ENCODE assay signal across 8 cellular contexts in the genomic region with DNA sequence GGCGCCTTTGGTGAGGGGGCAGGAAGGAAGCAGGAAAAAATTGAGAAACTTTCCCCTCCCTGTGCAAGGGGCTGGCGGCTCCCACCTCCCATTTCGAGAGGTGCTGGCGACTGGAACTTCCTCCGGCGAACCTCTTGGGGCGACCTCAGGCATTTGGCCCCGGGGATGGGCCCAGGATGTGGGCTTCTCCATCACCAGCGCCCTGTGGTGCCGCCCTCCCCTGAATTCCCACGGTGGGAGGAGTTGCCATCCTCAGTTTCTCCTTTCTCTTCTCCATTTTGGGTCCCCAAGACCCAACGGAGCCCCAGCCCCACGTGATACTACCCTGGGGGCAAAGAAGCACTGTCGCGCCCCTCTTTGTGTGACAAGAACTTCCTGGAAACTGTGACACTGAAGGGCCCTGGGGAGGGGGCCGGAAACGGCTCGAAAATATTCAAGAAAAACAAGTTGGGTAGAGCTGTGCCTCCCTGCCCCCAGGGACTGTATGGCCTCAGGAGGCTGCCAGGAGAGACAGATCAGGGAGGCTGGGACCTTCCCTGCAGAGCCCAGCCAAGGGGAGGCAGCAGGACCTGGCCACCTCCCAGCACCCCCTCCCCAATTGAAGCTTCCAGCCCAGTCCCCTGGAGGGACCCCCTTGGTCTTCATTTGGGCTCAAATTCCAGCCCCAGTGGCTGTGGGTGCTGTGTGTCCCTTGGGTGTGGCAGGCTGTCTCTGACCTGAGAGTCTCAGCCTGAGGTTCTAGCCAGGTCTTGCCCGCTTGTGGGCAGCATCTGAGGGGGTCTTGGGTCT. TPM values are rescaled to one million over a fixed set of nuclear protein-coding genes. Genes with fewer than 3 reads are reported as not detected.
A peak's percentile ranks its signal among the peaks of the same experiment; 100 is the strongest.
DNase-seq lines count a peak whose midpoint lies in the region; ATAC-seq and TF ChIP-seq lines count a peak whose summit lies in the region.

No MANE protein-coding gene starts in this region.

- H3K36me3 ChIP-seq in naive thymus-derived CD4-positive, alpha-beta T cell (ENCODE audit: control insufficient read depth in 2 of 3, insufficient read depth in 3 of 3, low read length in 3 of 3) = peaks cover 0 to 9% (median 0%) of the 10 kb centered on the region in 3 experiments

- TF ChIP-seq POLR2A in GM10847 (IDR thresholded peaks at IDR 0.05; ENCODE audit: extremely low read depth, insufficient read length) = peak; percentile 14

- ATAC-seq in effector memory CD8-positive, alpha-beta T cell (replicated peaks) = peak; percentile 63
- peak; percentile 72 for ATAC-seq in naive thymus-derived CD4-positive, alpha-beta T cell
- peak; percentile 84 for ATAC-seq in stimulated activated naive CD8-positive, alpha-beta T cell treated with anti-CD3 and anti-CD28 coated beads, Interleukin-15, amount 100 ng/mL, for 72 hours
- no peak for ATAC-seq in omental fat pad (ENCODE audit: low FRiP score)
- no peak for ATAC-seq in GM21360 (IDR thresholded peaks at IDR 0.05; ENCODE audit: unreplicated experiment)

- no peaks in the 10 kb centered on the region for H3K9me3 Mint-ChIP-seq in effector memory CD8-positive, alpha-beta T cell
- peaks cover 0 to 2% (median 0%) of the 10 kb centered on the region in 11 donors for H3K9me3 Mint-ChIP-seq in naive thymus-derived CD4-positive, alpha-beta T cell
- no peaks in the 10 kb centered on the region for H3K9me3 Mint-ChIP-seq in stimulated activated naive CD8-positive, alpha-beta T cell treated with anti-CD3 and anti-CD28 coated beads, Interleukin-15, amount 100 ng/mL, for 72 hours

- DNase-seq in HuH-7.5 (ENCODE audit: low spot score) = peak; percentile 19
- DNase-seq in activated CD4-positive, alpha-beta T cell treated with anti-CD3 and anti-CD28 coated beads, Interleukin-2, amount 50 U/mL, for 48 hours = peak; percentile 67 to 77
- peak; percentile 56 to 74 (median 64) for DNase-seq in effector memory CD8-positive, alpha-beta T cell
- DNase-seq in naive thymus-derived CD4-positive, alpha-beta T cell = peak; percentile 54 to 94 (median 89)
- peak; percentile 83 to 89 for DNase-seq in stimulated activated naive CD8-positive, alpha-beta T cell treated with anti-CD3 and anti-CD28 coated beads, Interleukin-15, amount 100 ng/mL, for 72 hours
- no peak for DNase-seq in omental fat pad (ENCODE audit: low spot score)

- peaks cover 26% of the 10 kb centered on the region for H3K36me3 Mint-ChIP-seq in effector memory CD8-positive, alpha-beta T cell (ENCODE audit: insufficient read depth)
- H3K36me3 Mint-ChIP-seq in naive thymus-derived CD4-positive, alpha-beta T cell = peaks cover 0 to 9% (median 6%) of the 10 kb centered on the region in 5 donors

- H3K4me3 Mint-ChIP-seq in effector memory CD8-positive, alpha-beta T cell = peak overlapping the region; percentile 87 to 98
- peak overlapping the region; percentile 97 to 100 (median 99) for H3K4me3 Mint-ChIP-seq in naive thymus-derived CD4-positive, alpha-beta T cell
- H3K4me3 Mint-ChIP-seq in stimulated activated naive CD8-positive, alpha-beta T cell treated with anti-CD3 and anti-CD28 coated beads, Interleukin-15, amount 100 ng/mL, for 72 hours = peak overlapping the region; percentile 89 to 91

- no peak for TF ChIP-seq CTCF in omental fat pad (IDR thresholded peaks at IDR 0.05)

- peaks cover 22 to 23% of the 10 kb centered on the region in 2 donors for H3K4me1 Mint-ChIP-seq in effector memory CD8-positive, alpha-beta T cell (ENCODE audit: low read depth in 2 of 2)
- H3K4me1 Mint-ChIP-seq in naive thymus-derived CD4-positive, alpha-beta T cell = peaks cover 18 to 40% (median 34%) of the 10 kb centered on the region in 7 donors
- peaks cover 26% of the 10 kb centered on the region for H3K4me1 Mint-ChIP-seq in stimulated activated naive CD8-positive, alpha-beta T cell treated with anti-CD3 and anti-CD28 coated beads, Interleukin-15, amount 100 ng/mL, for 72 hours

- peak overlapping the region; percentile 100 for H3K27ac ChIP-seq in naive thymus-derived CD4-positive, alpha-beta T cell (ENCODE audit: low read depth, low read length)

- H3K4me1 ChIP-seq in naive thymus-derived CD4-positive, alpha-beta T cell (ENCODE audit: control insufficient read depth in 2 of 2, insufficient read depth in 2 of 2, low read length in 2 of 2) = peaks cover 15 to 20% of the 10 kb centered on the region in 2 donors

- H3K27me3 Mint-ChIP-seq in effector memory CD8-positive, alpha-beta T cell = no peaks in the 10 kb centered on the region
- peaks cover 0 to 12% (median 0%) of the 10 kb centered on the region in 5 donors for H3K27me3 Mint-ChIP-seq in naive thymus-derived CD4-positive, alpha-beta T cell
- H3K27me3 Mint-ChIP-seq in stimulated activated naive CD8-positive, alpha-beta T cell treated with anti-CD3 and anti-CD28 coated beads, Interleukin-15, amount 100 ng/mL, for 72 hours = no peaks in the 10 kb centered on the region

- no peaks in the 10 kb centered on the region for H3K27me3 ChIP-seq in naive thymus-derived CD4-positive, alpha-beta T cell (ENCODE audit: control insufficient read depth in 2 of 2, insufficient read depth in 2 of 2, low read length in 2 of 2)

- CTCF ChIA-PET in naive thymus-derived CD4-positive, alpha-beta T cell (lab: Charles Lee) = interaction anchor here (0.6 to 5.3 kb wide), 6 partner anchors 22 to 178 kb away, joined by 3 to 27 read pairs (median 3); no protein-coding TSS in a partner anchor

- H3K4me3 ChIP-seq in naive thymus-derived CD4-positive, alpha-beta T cell (ENCODE audit: low read length) = peak overlapping the region; percentile 92

- H3K9me3 ChIP-seq in naive thymus-derived CD4-positive, alpha-beta T cell (ENCODE audit: control insufficient read depth in 2 of 3, low read length in 3 of 3) = no peaks in the 10 kb centered on the region

- H3K27ac Mint-ChIP-seq in effector memory CD8-positive, alpha-beta T cell = peak overlapping the region; percentile 96
- peak overlapping the region; percentile 94 to 100 (median 100) for H3K27ac Mint-ChIP-seq in naive thymus-derived CD4-positive, alpha-beta T cell
- peak overlapping the region; percentile 98 to 99 for H3K27ac Mint-ChIP-seq in stimulated activated naive CD8-positive, alpha-beta T cell treated with anti-CD3 and anti-CD28 coated beads, Interleukin-15, amount 100 ng/mL, for 72 hours

- POLR2A ChIA-PET in naive thymus-derived CD4-positive, alpha-beta T cell (lab: Charles Lee) = interaction anchor here (0.7 to 13.4 kb wide), 21 partner anchors 9 to 507 kb away, joined by 3 to 190 read pairs (median 7); partner anchors contain the start of genes ATG4D, CDKN2D, DNM2 and ICAM1

- intact Hi-C loops in naive thymus-derived CD4-positive, alpha-beta T cell (cut with micrococcal nuclease) = loop anchor here (1.0 to 2.0 kb wide), 9 partner anchors 12 to 268 kb away; partner anchors contain the start of genes CARM1 (in 1 of the 2) and ILF3 (in 1 of the 2)

RNA-seq across cellular contexts. Expression of gene AP1M2, which starts 16.2 kb away (rescaled TPM):
- total RNA-seq in naive thymus-derived CD4-positive, alpha-beta T cell = not detected
- polyA plus RNA-seq in naive thymus-derived CD4-positive, alpha-beta T cell = not detected
- 1 to 10 TPM in 3 of 4 donors, not detected in 1; 1.8 to 8.2 (median 2.4) TPM for total RNA-seq in omental fat pad

RNA-seq across cellular contexts. Expression of gene SLC44A2, which starts 22.1 kb away (rescaled TPM):
- total RNA-seq in naive thymus-derived CD4-positive, alpha-beta T cell = 100 to 1,000 TPM; 148 to 272 (median 194) TPM
- polyA plus RNA-seq in naive thymus-derived CD4-positive, alpha-beta T cell = 100 to 1,000 TPM; 216 to 375 TPM
- 100 to 1,000 TPM in 2 of 4 donors, 10 to 100 TPM in 2; 49.3 to 114 (median 85.0) TPM for total RNA-seq in omental fat pad

RNA-seq across cellular contexts. Expression of gene CDKN2D, which starts 34.5 kb away (rescaled TPM):
- total RNA-seq in naive thymus-derived CD4-positive, alpha-beta T cell = 10 to 100 TPM; 20.5 to 73.9 (median 47.5) TPM
- 100 to 1,000 TPM in 1 of 2 donors, 10 to 100 TPM in 1; 72.9 to 102 TPM for polyA plus RNA-seq in naive thymus-derived CD4-positive, alpha-beta T cell
- 10 to 100 TPM in 1 of 4 donors, 1 to 10 TPM in 3; 2.9 to 21.4 (median 7.5) TPM for total RNA-seq in omental fat pad

RNA-seq across cellular contexts. Expression of gene KRI1, which starts 37.5 kb away (rescaled TPM):
- total RNA-seq in naive thymus-derived CD4-positive, alpha-beta T cell = 10 to 100 TPM; 48.4 to 84.1 (median 60.4) TPM
- 10 to 100 TPM; 13.7 to 47.6 TPM for polyA plus RNA-seq in naive thymus-derived CD4-positive, alpha-beta T cell
- 10 to 100 TPM in 3 of 4 donors, 1 to 10 TPM in 1; 9.1 to 36.3 (median 16.3) TPM for total RNA-seq in omental fat pad

RNA-seq across cellular contexts. Expression of gene ILF3, which starts 50.9 kb away (rescaled TPM):
- 100 to 1,000 TPM; 346 to 515 (median 368) TPM for total RNA-seq in naive thymus-derived CD4-positive, alpha-beta T cell
- polyA plus RNA-seq in naive thymus-derived CD4-positive, alpha-beta T cell = 10 to 100 TPM; 91.0 to 99.9 TPM
- 100 to 1,000 TPM; 101 to 237 (median 120) TPM for total RNA-seq in omental fat pad

Comparison
In these comparisons a context has a peak if more than half of its experiments do, and no peak if none do; other contexts are left out.
1. ATAC-seq: peak in effector memory CD8-positive, alpha-beta T cell (single experiment), naive thymus-derived CD4-positive, alpha-beta T cell (single experiment) and stimulated activated naive CD8-positive, alpha-beta T cell treated with anti-CD3 and anti-CD28 coated beads, Interleukin-15, amount 100 ng/mL, for 72 hours (single experiment); none in omental fat pad (single experiment) and GM21360 (single experiment).
2. Peak in every context shown above with its lines, with median percentiles within 50 percentile points of each other: H3K27ac Mint-ChIP-seq and H3K4me3 Mint-ChIP-seq.